8 cellular contexts compared by ENCODE assay signal in genomic region chrX:51420610-51421009, GRCh38.
DNase-seq lines count a peak whose midpoint lies in the region; ATAC-seq and TF ChIP-seq lines count a peak whose summit lies in the region.

No MANE protein-coding gene starts in this region.

- intact Hi-C loops in heart right ventricle (cut with DNase I) (loop anchor here in 5 of 10 donors (2.0 to 5.0 kb wide), 3 partner anchors 83 to 278 kb away; no protein-coding TSS in a partner anchor), Right ventricle myocardium inferior (cut with DNase I) (no loop called here), spleen (cut with DNase I; ENCODE audit: low total_unique reads) (loop anchor here (2.0 kb wide), 1 partner anchor 84 kb away; no protein-coding TSS in a partner anchor)

- no peaks in the 10 kb centered on the region for H3K9me3 ChIP-seq in heart right ventricle
- H3K9me3 ChIP-seq in spleen, result no peaks in the 10 kb centered on the region

- TF ChIP-seq CTCF in heart right ventricle (IDR thresholded peaks at IDR 0.05), result peak; percentile 37 to 82 (median 58)
- peak in 10 of 11 experiments; percentile 34 to 69 (median 46) for TF ChIP-seq CTCF in spleen (IDR thresholded peaks at IDR 0.05 in 8 of 11, conservative IDR thresholded peaks at IDR 0.05 in 3 of 11)

- DNase-seq in heart right ventricle (peak in 1 of 2 donors; percentile 9), Right ventricle myocardium inferior (ENCODE audit: missing footprints) (no peak), HuH-7 (ENCODE audit: low spot score) (peak; percentile 19), foreskin melanocyte (peak; percentile 14), spleen (no peak)
- peak; percentile 29 for DNase-seq in activated CD4-positive, alpha-beta T cell treated with anti-CD3 and anti-CD28 coated beads for 48 hours

- 1 to 3% methylated on average over 5 of the region's 5 CpGs for WGBS in heart right ventricle, 2 donors
- 4 to 19% (median 11%) methylated on average over 5 of the region's 5 CpGs for WGBS in spleen, 5 donors

- no peak overlapping the region for H3K27ac ChIP-seq in heart right ventricle
- H3K27ac ChIP-seq in spleen, result no peak overlapping the region

- H3K4me1 ChIP-seq in heart right ventricle (no peaks in the 10 kb centered on the region), spleen (no peaks in the 10 kb centered on the region)

- peaks cover 0 to 65% (median 0%) of the 10 kb centered on the region in 7 donors for H3K27me3 ChIP-seq in heart right ventricle
- H3K27me3 ChIP-seq in spleen (replicated peaks in 1 of 7), result no peaks in the 10 kb centered on the region

- H3K4me3 ChIP-seq in heart right ventricle (no peak overlapping the region), spleen (no peak overlapping the region)

- H3K36me3 ChIP-seq in heart right ventricle (no peaks in the 10 kb centered on the region), spleen (no peaks in the 10 kb centered on the region)

- ATAC-seq in heart right ventricle (no peak), Right ventricle myocardium inferior (no peak), GM18907 (IDR thresholded peaks at IDR 0.05; ENCODE audit: unreplicated experiment) (no peak), GM21825 (IDR thresholded peaks at IDR 0.05; ENCODE audit: unreplicated experiment) (no peak)

- TF ChIP-seq POLR2A in spleen (IDR thresholded peaks at IDR 0.05), result no peak

Comparison
In these comparisons a context has a peak if more than half of its experiments do, and no peak if none do; other contexts are left out.
1. DNase-seq: peak in HuH-7 (single experiment), activated CD4-positive, alpha-beta T cell treated with anti-CD3 and anti-CD28 coated beads for 48 hours (single experiment) and foreskin melanocyte (single experiment); none in Right ventricle myocardium inferior (single experiment) and spleen (single experiment).